8 cellular contexts compared by ENCODE assay signal in genomic region chr9:107282759-107283620, GRCh38. TPM values are rescaled to one million over a fixed set of nuclear protein-coding genes. Genes with fewer than 3 reads are reported as not detected.
DNase-seq lines count a peak whose midpoint lies in the region; ATAC-seq and TF ChIP-seq lines count a peak whose summit lies in the region.

Gene RAD23B, plus strand, starts transcription at chr9:107283279. Its CDS starts 351 bp downstream, at chr9:107283630.

- H3K4me1 Mint-ChIP-seq in activated T-cell treated with anti-CD3 and anti-CD28 coated beads, Interleukin-2, amount 50 U/mL, for 24 hours (ENCODE audit: low read depth) = peaks cover 48% of the 10 kb centered on the region

- H3K27me3 Mint-ChIP-seq in activated T-cell treated with anti-CD3 and anti-CD28 coated beads, Interleukin-2, amount 50 U/mL, for 24 hours = no peaks in the 10 kb centered on the region

- no peaks in the 10 kb centered on the region for H3K9me3 ChIP-seq in mucosa of stomach (ENCODE audit: control insufficient read depth, low read length)

- peak within 1 kb of the TSS; percentile 94 for H3K27ac Mint-ChIP-seq in activated T-cell treated with anti-CD3 and anti-CD28 coated beads, Interleukin-2, amount 50 U/mL, for 24 hours

- no peaks in the 10 kb centered on the region for H3K27me3 ChIP-seq in mucosa of stomach (ENCODE audit: control insufficient read depth, insufficient read depth, low read length)

- peak; percentile 91 for ATAC-seq in GM21717 (IDR thresholded peaks at IDR 0.05; ENCODE audit: unreplicated experiment)

- H3K4me1 ChIP-seq in mucosa of stomach (ENCODE audit: control insufficient read depth, insufficient read depth, low read length) = peaks cover 21% of the 10 kb centered on the region

- H3K9ac ChIP-seq in mucosa of stomach (ENCODE audit: low read length) = peak within 1 kb of the TSS; percentile 91

- H3K9me3 Mint-ChIP-seq in activated T-cell treated with anti-CD3 and anti-CD28 coated beads, Interleukin-2, amount 50 U/mL, for 24 hours = no peaks in the 10 kb centered on the region

- peak within 1 kb of the TSS; percentile 92 for H3K4me3 Mint-ChIP-seq in activated T-cell treated with anti-CD3 and anti-CD28 coated beads, Interleukin-2, amount 50 U/mL, for 24 hours

- H3K36me3 ChIP-seq in mucosa of stomach (ENCODE audit: control insufficient read depth, insufficient read depth, low read length) = no peaks in the 10 kb centered on the region

- peak; percentile 91 for DNase-seq in DMS153 treated with DMSO at 0.1 percent for 48 hours (lab: John Stamatoyannopoulos, UW; ENCODE audit: unreplicated experiment)
- peak; percentile 98 for DNase-seq in KBM-7
- peak; percentile 100 for DNase-seq in activated T-cell treated with anti-CD3 and anti-CD28 coated beads, Interleukin-2, amount 50 U/mL, for 24 hours
- peak; percentile 97 to 99 for DNase-seq in erythroblast (lab: John Stamatoyannopoulos, UW)
- peak; percentile 96 to 98 for DNase-seq in stimulated activated CD8-positive, alpha-beta memory T cell treated with anti-CD3 and anti-CD28 coated beads, Interleukin-7, amount 100 ng/mL, for 1 hour (ENCODE audit: low read depth in 2 of 2)

- peaks cover 30% of the 10 kb centered on the region for H3K36me3 Mint-ChIP-seq in activated T-cell treated with anti-CD3 and anti-CD28 coated beads, Interleukin-2, amount 50 U/mL, for 24 hours (ENCODE audit: low read depth)

- in situ Hi-C loops in KBM-7 (cut with MboI; ENCODE audit: low pct_unique_long_range_greater_than_20kb, low sequenced_read_pairs) = no loop called here

- H3K4me3 ChIP-seq in mucosa of stomach (ENCODE audit: low read length) = peak within 1 kb of the TSS; percentile 84

- TF ChIP-seq POLR2A in erythroblast (IDR thresholded peaks at IDR 0.05; ENCODE audit: low read length) = peak; percentile 89

TF ChIP-seq in PFSK-1, 5 proteins besides CTCF, POLR2A, EP300 and RAD21:
- TF ChIP-seq FOXP2 (optimal IDR thresholded peaks at IDR 0.05; ENCODE audit: borderline replicate concordance, extremely low read depth, extremely low read length, insufficient read depth) (peak; percentile 94), REST (IDR thresholded peaks at IDR 0.05; ENCODE audit: insufficient read depth in 1 of 2, low read depth in 2 of 2, low read length in 2 of 2) (peak in 1 of 2 experiments; percentile 51; a peak in 1 of 4 replicates), POLR2AphosphoS5 (IDR thresholded peaks at IDR 0.05; ENCODE audit: low read depth, low read length) (peak; percentile 65), TAF1 (IDR thresholded peaks at IDR 0.05; ENCODE audit: borderline replicate concordance, insufficient read depth, low read length) (peak; percentile 94), SIN3A (IDR thresholded peaks at IDR 0.05; ENCODE audit: borderline replicate concordance, insufficient read depth, low read length) (no peak; the same call in 1 of the 2 replicates)

RNA-seq across cellular contexts. Expression of gene RAD23B, which starts in this region (rescaled TPM):
- 207 TPM for polyA plus RNA-seq in PFSK-1 (2012; ENCODE audit: insufficient read length, low read depth)

Comparison
In these comparisons a context has a peak if more than half of its experiments do, and no peak if none do; other contexts are left out.
1. Peak in every context shown above with its lines: DNase-seq, ATAC-seq and H3K4me3 ChIP-seq.